ENCODE assay signal across 35 cellular contexts in genomic region chr17:31700973-31701372, GRCh38.
"Had no signal": no experiment of that assay in that cellular context is flagged by ENCODE, and none has a peak within 500 bp of the region (broad histone marks: within the 10 kb centered on the region; RNA-seq: fewer than 3 reads in every experiment).

No MANE protein-coding gene starts in this region.

- H3K4me3 ChIP-seq: adrenal gland, body of pancreas, breast epithelium had no signal

- ATAC-seq: activated CD8-positive, alpha-beta T cell treated with anti-CD3 and anti-CD28 coated beads for 36 hours; activated naive CD4-positive, alpha-beta T cell treated with anti-CD3 and anti-CD28 coated beads, Interleukin-2, amount 50 U/mL, for 72 hours; activated T-cell treated with anti-CD3 and anti-CD28 coated beads, Interleukin-2, amount 50 U/mL, for 4 hours; activated T-cell treated with anti-CD3 and anti-CD28 coated beads, Interleukin-2, amount 50 U/mL, for 72 hours; activated T-helper 17 cell treated with anti-CD3 and anti-CD28 coated beads, Interleukin-2, amount 50 U/mL, for 72 hours; body of pancreas had no signal

- H3K4me1 ChIP-seq: adrenal gland, breast epithelium had no signal

- H3K27ac Mint-ChIP-seq: activated B cell treated with CpG ODN at 0.5 μM for 24 hours; activated CD4-positive, alpha-beta memory T cell treated with anti-CD3 and anti-CD28 coated beads for 36 hours; activated CD4-positive, alpha-beta T cell treated with anti-CD3 and anti-CD28 coated beads, Interleukin-2, amount 10 ng/mL, durations not matched to agents 24 days and 14 days; activated CD8-positive, alpha-beta T cell treated with anti-CD3 and anti-CD28 coated beads for 36 hours; activated naive CD4-positive, alpha-beta T cell treated with anti-CD3 and anti-CD28 coated beads for 36 hours; activated naive CD4-positive, alpha-beta T cell treated with anti-CD3 and anti-CD28 coated beads, Interleukin-2, amount 50 U/mL, for 72 hours; activated naive CD8-positive, alpha-beta T cell treated with anti-CD3 and anti-CD28 coated beads for 36 hours; activated T-cell treated with anti-CD3 and anti-CD28 coated beads, Interleukin-2, amount 50 U/mL, for 72 hours; activated T-helper 1 cell treated with anti-CD3 and anti-CD28 coated beads, Interleukin-12 subunit alpha, Interleukin-12 subunit beta, Interleukin-2, Interleukin-4 antibody, amounts not matched to agents 30 ng/mL and 10 ng/mL and 1 ng/mL, durations not matched to agents 14 hours and 24 hours and 36 hours; activated T-helper 17 cell treated with anti-CD3 and anti-CD28 coated beads, Interleukin-2, amount 50 U/mL, for 72 hours; T-helper 1 cell treated with Interleukin-12 subunit alpha and Interleukin-12 subunit beta and Interleukin-4 antibody, amounts not matched to agents 30 μg/mL and 1 μg/mL, for 36 hours; T-helper 2 cell treated with Interferon-gamma antibody and Interleukin-4, amounts not matched to agents 5 μg/mL and 100 μg/mL, for 36 hours had no signal

- H3K9me3 ChIP-seq: adrenal gland, body of pancreas, breast epithelium had no signal

- H3K27ac ChIP-seq: adrenal gland, body of pancreas, brain microvascular endothelial cell, breast epithelium, VCaP had no signal

- H3K4me1 Mint-ChIP-seq: activated B cell treated with CpG ODN at 0.5 μM for 24 hours; activated CD4-positive, alpha-beta T cell treated with anti-CD3 and anti-CD28 coated beads, Interleukin-2, amount 10 ng/mL, durations not matched to agents 24 days and 14 days; activated naive CD8-positive, alpha-beta T cell treated with anti-CD3 and anti-CD28 coated beads for 36 hours; activated T-helper 17 cell treated with anti-CD3 and anti-CD28 coated beads, Interleukin-2, amount 50 U/mL, for 72 hours had no signal

- DNase-seq: activated B cell treated with CpG ODN at 0.5 μM for 24 hours; activated CD4-positive, alpha-beta memory T cell treated with anti-CD3 and anti-CD28 coated beads for 36 hours; activated CD4-positive, alpha-beta T cell treated with anti-CD3 and anti-CD28 coated beads for 4 hours; activated CD4-positive, alpha-beta T cell treated with anti-CD3 and anti-CD28 coated beads, Interleukin-2, amount 10 ng/mL, durations not matched to agents 24 days and 14 days; activated CD4-positive, alpha-beta T cell treated with anti-CD3 and anti-CD28 coated beads, Interleukin-2, amount 50 U/mL, for 1 hour; activated CD4-positive, alpha-beta T cell treated with anti-CD3 and anti-CD28 coated beads, Interleukin-2, amount 50 U/mL, for 4 hours; activated CD4-positive, CD25-positive, alpha-beta regulatory T cell treated with anti-CD3 and anti-CD28 coated beads, Interleukin-2, amount 50 U/mL, for 72 hours; activated CD8-positive, alpha-beta memory T cell treated with anti-CD3 and anti-CD28 coated beads, Interleukin-2, amount 50 U/mL, for 4 hours; activated CD8-positive, alpha-beta T cell treated with anti-CD3 and anti-CD28 coated beads for 36 hours; activated effector memory CD4-positive, alpha-beta T cell treated with anti-CD3 and anti-CD28 coated beads, Interleukin-2, amount 50 U/mL, for 16 hours; activated gamma-delta T cell treated with Interleukin-2 at 50 U/mL for 16 hours; activated naive CD4-positive, alpha-beta T cell; activated naive CD4-positive, alpha-beta T cell treated with anti-CD3 and anti-CD28 coated beads for 36 hours; activated naive CD4-positive, alpha-beta T cell treated with anti-CD3 and anti-CD28 coated beads, Interleukin-2, amount 50 U/mL, for 16 hours; activated naive CD8-positive, alpha-beta T cell treated with anti-CD3 and anti-CD28 coated beads for 36 hours; activated T-cell treated with anti-CD3 and anti-CD28 coated beads for 4 hours; activated T-cell treated with anti-CD3 and anti-CD28 coated beads, Interleukin-2, amount 50 U/mL, for 1 hour; activated T-cell treated with anti-CD3 and anti-CD28 coated beads, Interleukin-2, amount 50 U/mL, for 4 hours; activated T-cell treated with anti-CD3 and anti-CD28 coated beads, Interleukin-2, amount 50 U/mL, for 72 hours; adrenal gland; amniotic stem cell; aorta; body of pancreas; brain microvascular endothelial cell; central memory CD4-positive, alpha-beta T cell; T-helper 1 cell; T-helper 2 cell; T-helper 9 cell had no signal

- H3K9me3 Mint-ChIP-seq: activated B cell treated with CpG ODN at 0.5 μM for 24 hours; activated CD4-positive, alpha-beta memory T cell treated with anti-CD3 and anti-CD28 coated beads for 36 hours; activated CD4-positive, alpha-beta T cell treated with anti-CD3 and anti-CD28 coated beads, Interleukin-2, amount 10 ng/mL, durations not matched to agents 24 days and 14 days; activated CD8-positive, alpha-beta T cell treated with anti-CD3 and anti-CD28 coated beads for 36 hours; activated naive CD4-positive, alpha-beta T cell treated with anti-CD3 and anti-CD28 coated beads for 36 hours; activated naive CD4-positive, alpha-beta T cell treated with anti-CD3 and anti-CD28 coated beads, Interleukin-2, amount 50 U/mL, for 72 hours; activated naive CD8-positive, alpha-beta T cell treated with anti-CD3 and anti-CD28 coated beads for 36 hours; activated T-cell treated with anti-CD3 and anti-CD28 coated beads, Interleukin-2, amount 50 U/mL, for 4 hours; activated T-cell treated with anti-CD3 and anti-CD28 coated beads, Interleukin-2, amount 50 U/mL, for 72 hours; activated T-helper 1 cell treated with anti-CD3 and anti-CD28 coated beads, Interleukin-12 subunit alpha, Interleukin-12 subunit beta, Interleukin-2, Interleukin-4 antibody, amounts not matched to agents 30 ng/mL and 10 ng/mL and 1 ng/mL, durations not matched to agents 14 hours and 24 hours and 36 hours; activated T-helper 17 cell treated with anti-CD3 and anti-CD28 coated beads, Interleukin-2, amount 50 U/mL, for 72 hours; T-helper 1 cell treated with Interleukin-12 subunit alpha and Interleukin-12 subunit beta and Interleukin-4 antibody, amounts not matched to agents 30 μg/mL and 1 μg/mL, for 36 hours; T-helper 2 cell treated with Interferon-gamma antibody and Interleukin-4, amounts not matched to agents 5 μg/mL and 100 μg/mL, for 36 hours had no signal

- H3K36me3 ChIP-seq: adrenal gland, brain microvascular endothelial cell, breast epithelium had no signal

- H3K4me3 Mint-ChIP-seq: activated B cell treated with CpG ODN at 0.5 μM for 24 hours; activated CD4-positive, alpha-beta memory T cell treated with anti-CD3 and anti-CD28 coated beads for 36 hours; activated CD4-positive, alpha-beta T cell treated with anti-CD3 and anti-CD28 coated beads, Interleukin-2, amount 10 ng/mL, durations not matched to agents 24 days and 14 days; activated CD8-positive, alpha-beta T cell treated with anti-CD3 and anti-CD28 coated beads for 36 hours; activated naive CD4-positive, alpha-beta T cell treated with anti-CD3 and anti-CD28 coated beads for 36 hours; activated naive CD8-positive, alpha-beta T cell treated with anti-CD3 and anti-CD28 coated beads for 36 hours; activated T-cell treated with anti-CD3 and anti-CD28 coated beads, Interleukin-2, amount 50 U/mL, for 4 hours; activated T-cell treated with anti-CD3 and anti-CD28 coated beads, Interleukin-2, amount 50 U/mL, for 72 hours; activated T-helper 1 cell treated with anti-CD3 and anti-CD28 coated beads, Interleukin-12 subunit alpha, Interleukin-12 subunit beta, Interleukin-2, Interleukin-4 antibody, amounts not matched to agents 30 ng/mL and 10 ng/mL and 1 ng/mL, durations not matched to agents 14 hours and 24 hours and 36 hours; activated T-helper 17 cell treated with anti-CD3 and anti-CD28 coated beads, Interleukin-2, amount 50 U/mL, for 72 hours; T-helper 1 cell treated with Interleukin-12 subunit alpha and Interleukin-12 subunit beta and Interleukin-4 antibody, amounts not matched to agents 30 μg/mL and 1 μg/mL, for 36 hours; T-helper 2 cell treated with Interferon-gamma antibody and Interleukin-4, amounts not matched to agents 5 μg/mL and 100 μg/mL, for 36 hours had no signal

- H3K36me3 Mint-ChIP-seq: activated CD4-positive, alpha-beta memory T cell treated with anti-CD3 and anti-CD28 coated beads for 36 hours; activated naive CD4-positive, alpha-beta T cell treated with anti-CD3 and anti-CD28 coated beads, Interleukin-2, amount 50 U/mL, for 72 hours; activated naive CD8-positive, alpha-beta T cell treated with anti-CD3 and anti-CD28 coated beads for 36 hours had no signal
